ENCODE assay signal across 1 cellular context in genomic region chr14:90256354-90257131, GRCh38.
A peak's percentile ranks its signal among the peaks of the same experiment; 100 is the strongest.
TF ChIP-seq lines count a peak whose summit lies in the region.

TSS of gene PSMC1 (plus strand) at chr14:90256553. CDS start at chr14:90256598, 45 bp downstream.

TF ChIP-seq in HepG2, 621 proteins besides CTCF, POLR2A, EP300 and RAD21 (continued from another document and continues in another):
- TF ChIP-seq CEBPZ (IDR thresholded peaks at IDR 0.05; ENCODE audit: low read length) = no peak
- no peak for TF ChIP-seq HINFP (CRISPR knock-in tag; IDR thresholded peaks at IDR 0.05; ENCODE audit: low read depth)
- TF ChIP-seq TFDP1 (CRISPR knock-in tag; IDR thresholded peaks at IDR 0.05; ENCODE audit: borderline replicate concordance) = peak; percentile 56; the same call in 1 of the 2 replicates
- TF ChIP-seq NCOA5 (CRISPR knock-in tag; IDR thresholded peaks at IDR 0.05) = no peak
- no peak for TF ChIP-seq KLF15 (CRISPR knock-in tag; IDR thresholded peaks at IDR 0.05; ENCODE audit: borderline replicate concordance)
- TF ChIP-seq ZNF547 (CRISPR knock-in tag; IDR thresholded peaks at IDR 0.05) = peak; percentile 84
- TF ChIP-seq RFX5 (IDR thresholded peaks at IDR 0.05; ENCODE audit: low read depth, low read length) = no peak
- TF ChIP-seq SMARCE1 (IDR thresholded peaks at IDR 0.05; ENCODE audit: borderline replicate concordance) = no peak
- TF ChIP-seq, protein P1, sequence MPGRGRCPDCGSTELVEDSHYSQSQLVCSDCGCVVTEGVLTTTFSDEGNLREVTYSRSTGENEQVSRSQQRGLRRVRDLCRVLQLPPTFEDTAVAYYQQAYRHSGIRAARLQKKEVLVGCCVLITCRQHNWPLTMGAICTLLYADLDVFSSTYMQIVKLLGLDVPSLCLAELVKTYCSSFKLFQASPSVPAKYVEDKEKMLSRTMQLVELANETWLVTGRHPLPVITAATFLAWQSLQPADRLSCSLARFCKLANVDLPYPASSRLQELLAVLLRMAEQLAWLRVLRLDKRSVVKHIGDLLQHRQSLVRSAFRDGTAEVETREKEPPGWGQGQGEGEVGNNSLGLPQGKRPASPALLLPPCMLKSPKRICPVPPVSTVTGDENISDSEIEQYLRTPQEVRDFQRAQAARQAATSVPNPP (CRISPR knock-in tag; IDR thresholded peaks at IDR 0.05) = no peak
- TF ChIP-seq, protein P2, sequence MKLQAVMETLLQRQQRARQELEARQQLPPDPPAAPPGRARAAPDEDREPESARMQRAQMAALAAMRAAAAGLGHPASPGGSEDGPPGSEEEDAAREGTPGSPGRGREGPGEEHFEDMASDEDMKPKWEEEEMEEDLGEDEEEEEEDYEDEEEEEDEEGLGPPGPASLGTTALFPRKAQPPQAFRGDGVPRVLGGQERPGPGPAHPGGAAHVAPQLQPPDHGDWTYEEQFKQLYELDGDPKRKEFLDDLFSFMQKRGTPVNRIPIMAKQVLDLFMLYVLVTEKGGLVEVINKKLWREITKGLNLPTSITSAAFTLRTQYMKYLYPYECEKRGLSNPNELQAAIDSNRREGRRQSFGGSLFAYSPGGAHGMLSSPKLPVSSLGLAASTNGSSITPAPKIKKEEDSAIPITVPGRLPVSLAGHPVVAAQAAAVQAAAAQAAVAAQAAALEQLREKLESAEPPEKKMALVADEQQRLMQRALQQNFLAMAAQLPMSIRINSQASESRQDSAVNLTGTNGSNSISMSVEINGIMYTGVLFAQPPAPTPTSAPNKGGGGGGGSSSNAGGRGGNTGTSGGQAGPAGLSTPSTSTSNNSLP (IDR thresholded peaks at IDR 0.05; ENCODE audit: low read depth, low read length) = no peak
- peak; percentile 86 for TF ChIP-seq ZNF788 (CRISPR knock-in tag; IDR thresholded peaks at IDR 0.05; ENCODE audit: borderline replicate concordance)
- TF ChIP-seq, protein P3, sequence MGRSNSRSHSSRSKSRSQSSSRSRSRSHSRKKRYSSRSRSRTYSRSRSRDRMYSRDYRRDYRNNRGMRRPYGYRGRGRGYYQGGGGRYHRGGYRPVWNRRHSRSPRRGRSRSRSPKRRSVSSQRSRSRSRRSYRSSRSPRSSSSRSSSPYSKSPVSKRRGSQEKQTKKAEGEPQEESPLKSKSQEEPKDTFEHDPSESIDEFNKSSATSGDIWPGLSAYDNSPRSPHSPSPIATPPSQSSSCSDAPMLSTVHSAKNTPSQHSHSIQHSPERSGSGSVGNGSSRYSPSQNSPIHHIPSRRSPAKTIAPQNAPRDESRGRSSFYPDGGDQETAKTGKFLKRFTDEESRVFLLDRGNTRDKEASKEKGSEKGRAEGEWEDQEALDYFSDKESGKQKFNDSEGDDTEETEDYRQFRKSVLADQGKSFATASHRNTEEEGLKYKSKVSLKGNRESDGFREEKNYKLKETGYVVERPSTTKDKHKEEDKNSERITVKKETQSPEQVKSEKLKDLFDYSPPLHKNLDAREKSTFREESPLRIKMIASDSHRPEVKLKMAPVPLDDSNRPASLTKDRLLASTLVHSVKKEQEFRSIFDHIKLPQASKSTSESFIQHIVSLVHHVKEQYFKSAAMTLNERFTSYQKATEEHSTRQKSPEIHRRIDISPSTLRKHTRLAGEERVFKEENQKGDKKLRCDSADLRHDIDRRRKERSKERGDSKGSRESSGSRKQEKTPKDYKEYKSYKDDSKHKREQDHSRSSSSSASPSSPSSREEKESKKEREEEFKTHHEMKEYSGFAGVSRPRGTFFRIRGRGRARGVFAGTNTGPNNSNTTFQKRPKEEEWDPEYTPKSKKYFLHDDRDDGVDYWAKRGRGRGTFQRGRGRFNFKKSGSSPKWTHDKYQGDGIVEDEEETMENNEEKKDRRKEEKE (IDR thresholded peaks at IDR 0.05) = no peak
- peak; percentile 62; the same call in 1 of the 2 replicates for TF ChIP-seq KDM5B (CRISPR knock-in tag; IDR thresholded peaks at IDR 0.05; ENCODE audit: borderline replicate concordance)
- TF ChIP-seq ZNF160 (CRISPR knock-in tag; IDR thresholded peaks at IDR 0.05) = no peak
- TF ChIP-seq GATA4 (IDR thresholded peaks at IDR 0.05; ENCODE audit: borderline replicate concordance, low read depth) = no peak
- TF ChIP-seq RFX3 (CRISPR knock-in tag; IDR thresholded peaks at IDR 0.05) = no peak
- TF ChIP-seq ZNF879 (CRISPR knock-in tag; IDR thresholded peaks at IDR 0.05) = no peak
- no peak for TF ChIP-seq RBM22 (optimal IDR thresholded peaks at IDR 0.05; ENCODE audit: low read length)
- TF ChIP-seq YEATS2 (CRISPR knock-in tag; IDR thresholded peaks at IDR 0.05; ENCODE audit: borderline replicate concordance) = peak; percentile 97
- TF ChIP-seq SALL1 (CRISPR knock-in tag; IDR thresholded peaks at IDR 0.05) = peak; percentile 71
- TF ChIP-seq ZBTB1 (CRISPR knock-in tag; IDR thresholded peaks at IDR 0.05; ENCODE audit: borderline replicate concordance) = no peak
- TF ChIP-seq SATB2 (CRISPR knock-in tag; IDR thresholded peaks at IDR 0.05) = no peak
- TF ChIP-seq, protein P4, sequence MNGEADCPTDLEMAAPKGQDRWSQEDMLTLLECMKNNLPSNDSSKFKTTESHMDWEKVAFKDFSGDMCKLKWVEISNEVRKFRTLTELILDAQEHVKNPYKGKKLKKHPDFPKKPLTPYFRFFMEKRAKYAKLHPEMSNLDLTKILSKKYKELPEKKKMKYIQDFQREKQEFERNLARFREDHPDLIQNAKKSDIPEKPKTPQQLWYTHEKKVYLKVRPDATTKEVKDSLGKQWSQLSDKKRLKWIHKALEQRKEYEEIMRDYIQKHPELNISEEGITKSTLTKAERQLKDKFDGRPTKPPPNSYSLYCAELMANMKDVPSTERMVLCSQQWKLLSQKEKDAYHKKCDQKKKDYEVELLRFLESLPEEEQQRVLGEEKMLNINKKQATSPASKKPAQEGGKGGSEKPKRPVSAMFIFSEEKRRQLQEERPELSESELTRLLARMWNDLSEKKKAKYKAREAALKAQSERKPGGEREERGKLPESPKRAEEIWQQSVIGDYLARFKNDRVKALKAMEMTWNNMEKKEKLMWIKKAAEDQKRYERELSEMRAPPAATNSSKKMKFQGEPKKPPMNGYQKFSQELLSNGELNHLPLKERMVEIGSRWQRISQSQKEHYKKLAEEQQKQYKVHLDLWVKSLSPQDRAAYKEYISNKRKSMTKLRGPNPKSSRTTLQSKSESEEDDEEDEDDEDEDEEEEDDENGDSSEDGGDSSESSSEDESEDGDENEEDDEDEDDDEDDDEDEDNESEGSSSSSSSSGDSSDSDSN (CRISPR knock-in tag; IDR thresholded peaks at IDR 0.05) = peak; percentile 74
- TF ChIP-seq RBM39 (IDR thresholded peaks at IDR 0.05; ENCODE audit: low read depth, low read length, poor library complexity, severe bottlenecking) = peak; percentile 30
- TF ChIP-seq NR2C2 (CRISPR knock-in tag; IDR thresholded peaks at IDR 0.05; ENCODE audit: borderline replicate concordance) = peak; percentile 67; the same call in 1 of the 2 replicates
- no peak for TF ChIP-seq ARNT (IDR thresholded peaks at IDR 0.05)
- TF ChIP-seq TGIF2 (CRISPR knock-in tag; IDR thresholded peaks at IDR 0.05) = peak; percentile 69; the same call in 1 of the 2 replicates
- TF ChIP-seq ZFP82 (CRISPR knock-in tag; IDR thresholded peaks at IDR 0.05; ENCODE audit: borderline replicate concordance) = no peak
- TF ChIP-seq ZNF790 (CRISPR knock-in tag; IDR thresholded peaks at IDR 0.05; ENCODE audit: borderline replicate concordance) = 0 out of 2 replicates have a peak, but pooled peaks have one; percentile 53
- peak; percentile 91 for TF ChIP-seq ZNF574 (CRISPR knock-in tag; IDR thresholded peaks at IDR 0.05)
- TF ChIP-seq SMAD1 (CRISPR knock-in tag; IDR thresholded peaks at IDR 0.05; ENCODE audit: borderline replicate concordance, low read depth) = peak; percentile 60; the same call in 1 of the 2 replicates
- TF ChIP-seq ZNF83 (CRISPR knock-in tag; IDR thresholded peaks at IDR 0.05; ENCODE audit: borderline replicate concordance) = no peak
- TF ChIP-seq CHCHD3 (CRISPR knock-in tag; IDR thresholded peaks at IDR 0.05) = 0 out of 2 replicates have a peak, but pooled peaks have one; percentile 62
- TF ChIP-seq, protein P5, sequence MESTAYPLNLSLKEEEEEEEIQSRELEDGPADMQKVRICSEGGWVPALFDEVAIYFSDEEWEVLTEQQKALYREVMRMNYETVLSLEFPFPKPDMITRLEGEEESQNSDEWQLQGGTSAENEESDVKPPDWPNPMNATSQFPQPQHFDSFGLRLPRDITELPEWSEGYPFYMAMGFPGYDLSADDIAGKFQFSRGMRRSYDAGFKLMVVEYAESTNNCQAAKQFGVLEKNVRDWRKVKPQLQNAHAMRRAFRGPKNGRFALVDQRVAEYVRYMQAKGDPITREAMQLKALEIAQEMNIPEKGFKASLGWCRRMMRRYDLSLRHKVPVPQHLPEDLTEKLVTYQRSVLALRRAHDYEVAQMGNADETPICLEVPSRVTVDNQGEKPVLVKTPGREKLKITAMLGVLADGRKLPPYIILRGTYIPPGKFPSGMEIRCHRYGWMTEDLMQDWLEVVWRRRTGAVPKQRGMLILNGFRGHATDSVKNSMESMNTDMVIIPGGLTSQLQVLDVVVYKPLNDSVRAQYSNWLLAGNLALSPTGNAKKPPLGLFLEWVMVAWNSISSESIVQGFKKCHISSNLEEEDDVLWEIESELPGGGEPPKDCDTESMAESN (CRISPR knock-in tag; conservative IDR thresholded peaks at IDR 0.05) = peak; percentile 71
- no peak for TF ChIP-seq RFX1 (IDR thresholded peaks at IDR 0.05)
